9 cellular contexts compared by ENCODE assay signal in the genomic region with DNA sequence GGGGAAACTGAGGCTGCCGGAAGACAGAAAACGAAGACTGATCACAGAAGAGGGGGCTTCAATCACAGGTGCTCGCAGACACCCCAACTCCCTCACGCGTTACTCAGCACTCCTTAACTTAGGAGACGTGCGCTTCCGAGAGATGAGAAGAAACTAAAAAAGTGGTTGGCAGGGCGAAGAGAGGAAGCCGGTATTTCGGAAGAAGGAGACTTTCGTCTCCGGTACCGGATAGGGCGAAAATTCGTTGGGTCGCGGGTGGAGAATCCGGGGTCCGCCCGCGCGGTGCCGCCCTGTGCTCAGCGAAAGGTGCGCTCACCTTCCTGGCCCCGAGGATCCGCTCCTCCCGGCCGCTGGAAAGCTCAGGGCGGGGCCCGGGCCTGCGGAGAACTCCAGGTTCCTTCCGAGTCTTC. TPM values are rescaled to one million over a fixed set of nuclear protein-coding genes. Genes with fewer than 3 reads are reported as not detected.
DNase-seq lines count a peak whose midpoint lies in the region; ATAC-seq and TF ChIP-seq lines count a peak whose summit lies in the region.
"Had no signal": no experiment of that assay in that cellular context is flagged by ENCODE, and none has a peak within 500 bp of the region (broad histone marks: within the 10 kb centered on the region; RNA-seq: fewer than 3 reads in every experiment).

No MANE protein-coding gene starts in this region.

- H3K36me3 ChIP-seq in GM23338 (ENCODE audit: insufficient read depth) = no peaks in the 10 kb centered on the region

- DNase-seq in GM23338 (ENCODE audit: low spot score) (no peak), foreskin fibroblast (peak in 1 of 2 donors; percentile 59), sciatic nerve (ENCODE audit: low spot score) (peak; percentile 58), GM10248 (ENCODE audit: extremely low spot score) (no peak), NCI-H510A treated with DMSO at 0.1 percent for 48 hours (lab: John Stamatoyannopoulos, UW) (no peak), NCI-H2196 (lab: John Stamatoyannopoulos, UW; ENCODE audit: unreplicated experiment) (no peak)
- DNase-seq: foreskin keratinocyte had no signal

- TF ChIP-seq CTCF in GM23338 (conservative IDR thresholded peaks at IDR 0.05; ENCODE audit: low read depth in 2 of 2) (no peak), VCaP (conservative IDR thresholded peaks at IDR 0.05) (no peak), foreskin fibroblast (IDR thresholded peaks at IDR 0.05; ENCODE audit: low read depth, low read length) (no peak), GM10248 (IDR thresholded peaks at IDR 0.05; ENCODE audit: control extremely low read depth, extremely low read depth, low read depth, missing control alignments) (no peak)

- H3K9me2 ChIP-seq in GM23338 (ENCODE audit: insufficient read depth) = no peaks in the 10 kb centered on the region

- no peaks in the 10 kb centered on the region for H3K79me2 ChIP-seq in GM23338 (replicated peaks; ENCODE audit: insufficient read depth)

- peaks cover 32% of the 10 kb centered on the region for H3K4me1 Mint-ChIP-seq in GM23338

- H3K4me2 ChIP-seq in GM23338 = peak overlapping the region; percentile 75

- H4K20me1 ChIP-seq in GM23338 (replicated peaks; ENCODE audit: insufficient read depth) = peaks cover 22% of the 10 kb centered on the region

- H3K4me3 ChIP-seq in GM23338 (peak overlapping the region; percentile 53), foreskin fibroblast (ENCODE audit: low read depth in 1 of 2, low read length in 2 of 2) (peak overlapping the region; percentile 84 to 92)

- H3K27me3 Mint-ChIP-seq in GM23338 (ENCODE audit: insufficient read depth, low read depth, poor library complexity) = peaks cover 89% of the 10 kb centered on the region

- peak overlapping the region; percentile 69 for H3K4me3 Mint-ChIP-seq in GM23338

- CTCF ChIA-PET in GM10248 (lab: Yijun Ruan, JAX) = interaction anchor here (1.3 to 1.6 kb wide), 2 partner anchors 9 to 13 kb away, joined by 4 to 5 read pairs; no protein-coding TSS in a partner anchor

- peaks cover 3% of the 10 kb centered on the region; the same call in 1 of the 3 replicates for H3K36me3 Mint-ChIP-seq in GM23338 (ENCODE audit: low read depth)

- H3K27me3 ChIP-seq in GM23338 (ENCODE audit: insufficient read depth) = peaks cover 100% of the 10 kb centered on the region

- H3F3A ChIP-seq in GM23338 (replicated peaks; ENCODE audit: low read depth) = peaks cover 4% of the 10 kb centered on the region; the same call in 1 of the 2 replicates

- H3K27ac ChIP-seq in GM23338 (ENCODE audit: low read depth) (no peak overlapping the region), VCaP (peak overlapping the region; percentile 86)
- H3K27ac ChIP-seq: foreskin keratinocyte had no signal

- intact Hi-C loops in sciatic nerve (cut with DNase I) = loop anchor here (10.0 kb wide), 2 partner anchors 384 to 684 kb away; no protein-coding TSS in a partner anchor

- H3K27ac Mint-ChIP-seq in GM23338 = no peak overlapping the region

- H2AFZ ChIP-seq in GM23338 = no peak overlapping the region; the same call in 1 of the 2 replicates

- POLR2A ChIA-PET in GM10248 (lab: Yijun Ruan, JAX) = no interaction called here

- peaks cover 15% of the 10 kb centered on the region; the same call in 1 of the 2 replicates for H3K4me1 ChIP-seq in GM23338 (ENCODE audit: insufficient read depth)
- H3K4me1 ChIP-seq: foreskin keratinocyte had no signal

- H3K9me3 Mint-ChIP-seq in GM23338 = peaks cover 11% of the 10 kb centered on the region; the same call in 2 of the 3 replicates

- ATAC-seq in GM23338 (no peak), sciatic nerve (no peak), HG02678 (IDR thresholded peaks at IDR 0.05; ENCODE audit: unreplicated experiment) (no peak)
- ATAC-seq: foreskin keratinocyte had no signal

TF ChIP-seq in GM23338, 12 proteins besides CTCF, POLR2A, EP300 and RAD21:
- TF ChIP-seq, protein P1, sequence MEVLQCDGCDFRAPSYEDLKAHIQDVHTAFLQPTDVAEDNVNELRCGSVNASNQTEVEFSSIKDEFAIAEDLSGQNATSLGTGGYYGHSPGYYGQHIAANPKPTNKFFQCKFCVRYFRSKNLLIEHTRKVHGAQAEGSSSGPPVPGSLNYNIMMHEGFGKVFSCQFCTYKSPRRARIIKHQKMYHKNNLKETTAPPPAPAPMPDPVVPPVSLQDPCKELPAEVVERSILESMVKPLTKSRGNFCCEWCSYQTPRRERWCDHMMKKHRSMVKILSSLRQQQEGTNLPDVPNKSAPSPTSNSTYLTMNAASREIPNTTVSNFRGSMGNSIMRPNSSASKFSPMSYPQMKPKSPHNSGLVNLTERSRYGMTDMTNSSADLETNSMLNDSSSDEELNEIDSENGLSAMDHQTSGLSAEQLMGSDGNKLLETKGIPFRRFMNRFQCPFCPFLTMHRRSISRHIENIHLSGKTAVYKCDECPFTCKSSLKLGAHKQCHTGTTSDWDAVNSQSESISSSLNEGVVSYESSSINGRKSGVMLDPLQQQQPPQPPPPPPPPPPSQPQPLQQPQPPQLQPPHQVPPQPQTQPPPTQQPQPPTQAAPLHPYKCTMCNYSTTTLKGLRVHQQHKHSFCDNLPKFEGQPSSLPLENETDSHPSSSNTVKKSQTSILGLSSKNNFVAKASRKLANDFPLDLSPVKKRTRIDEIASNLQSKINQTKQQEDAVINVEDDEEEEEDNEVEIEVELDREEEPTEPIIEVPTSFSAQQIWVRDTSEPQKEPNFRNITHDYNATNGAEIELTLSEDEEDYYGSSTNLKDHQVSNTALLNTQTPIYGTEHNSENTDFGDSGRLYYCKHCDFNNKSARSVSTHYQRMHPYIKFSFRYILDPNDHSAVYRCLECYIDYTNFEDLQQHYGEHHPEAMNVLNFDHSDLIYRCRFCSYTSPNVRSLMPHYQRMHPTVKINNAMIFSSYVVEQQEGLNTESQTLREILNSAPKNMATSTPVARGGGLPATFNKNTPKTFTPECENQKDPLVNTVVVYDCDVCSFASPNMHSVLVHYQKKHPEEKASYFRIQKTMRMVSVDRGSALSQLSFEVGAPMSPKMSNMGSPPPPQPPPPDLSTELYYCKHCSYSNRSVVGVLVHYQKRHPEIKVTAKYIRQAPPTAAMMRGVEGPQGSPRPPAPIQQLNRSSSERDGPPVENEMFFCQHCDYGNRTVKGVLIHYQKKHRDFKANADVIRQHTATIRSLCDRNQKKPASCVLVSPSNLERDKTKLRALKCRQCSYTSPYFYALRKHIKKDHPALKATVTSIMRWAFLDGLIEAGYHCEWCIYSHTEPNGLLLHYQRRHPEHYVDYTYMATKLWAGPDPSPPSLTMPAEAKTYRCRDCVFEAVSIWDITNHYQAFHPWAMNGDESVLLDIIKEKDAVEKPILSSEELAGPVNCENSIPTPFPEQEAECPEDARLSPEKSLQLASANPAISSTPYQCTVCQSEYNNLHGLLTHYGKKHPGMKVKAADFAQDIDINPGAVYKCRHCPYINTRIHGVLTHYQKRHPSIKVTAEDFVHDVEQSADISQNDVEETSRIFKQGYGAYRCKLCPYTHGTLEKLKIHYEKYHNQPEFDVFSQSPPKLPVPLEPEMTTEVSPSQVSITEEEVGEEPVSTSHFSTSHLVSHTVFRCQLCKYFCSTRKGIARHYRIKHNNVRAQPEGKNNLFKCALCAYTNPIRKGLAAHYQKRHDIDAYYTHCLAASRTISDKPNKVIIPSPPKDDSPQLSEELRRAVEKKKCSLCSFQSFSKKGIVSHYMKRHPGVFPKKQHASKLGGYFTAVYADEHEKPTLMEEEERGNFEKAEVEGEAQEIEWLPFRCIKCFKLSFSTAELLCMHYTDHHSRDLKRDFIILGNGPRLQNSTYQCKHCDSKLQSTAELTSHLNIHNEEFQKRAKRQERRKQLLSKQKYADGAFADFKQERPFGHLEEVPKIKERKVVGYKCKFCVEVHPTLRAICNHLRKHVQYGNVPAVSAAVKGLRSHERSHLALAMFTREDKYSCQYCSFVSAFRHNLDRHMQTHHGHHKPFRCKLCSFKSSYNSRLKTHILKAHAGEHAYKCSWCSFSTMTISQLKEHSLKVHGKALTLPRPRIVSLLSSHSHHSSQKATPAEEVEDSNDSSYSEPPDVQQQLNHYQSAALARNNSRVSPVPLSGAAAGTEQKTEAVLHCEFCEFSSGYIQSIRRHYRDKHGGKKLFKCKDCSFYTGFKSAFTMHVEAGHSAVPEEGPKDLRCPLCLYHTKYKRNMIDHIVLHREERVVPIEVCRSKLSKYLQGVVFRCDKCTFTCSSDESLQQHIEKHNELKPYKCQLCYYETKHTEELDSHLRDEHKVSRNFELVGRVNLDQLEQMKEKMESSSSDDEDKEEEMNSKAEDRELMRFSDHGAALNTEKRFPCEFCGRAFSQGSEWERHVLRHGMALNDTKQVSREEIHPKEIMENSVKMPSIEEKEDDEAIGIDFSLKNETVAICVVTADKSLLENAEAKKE (CRISPR knock-in tag; IDR thresholded peaks at IDR 0.05) = no peak
- TF ChIP-seq STAT1 (IDR thresholded peaks at IDR 0.05; ENCODE audit: unreplicated experiment) (no peak), EZH2phosphoT487 (IDR thresholded peaks at IDR 0.05; ENCODE audit: unreplicated experiment) (peak; percentile 74), EZH2 (IDR thresholded peaks at IDR 0.05; ENCODE audit: low read depth, unreplicated experiment) (peak; percentile 95)

RNA-seq across cellular contexts. Expression of gene TBX2, which starts 0.9 kb away (rescaled TPM):
- total RNA-seq in GM23338 (2014; rRNA removed; shearing (Covaris generic)) = not detected in 2 replicates
- polyA plus RNA-seq in GM23338 (2016; fragmentation: Nextera tagmentation; extraction: Ambion mirVana) = 0.10 TPM in 1 of 2 replicates, not detected in the other
- total RNA-seq in sciatic nerve = 42.4 TPM
- total RNA-seq: foreskin keratinocyte had no signal
- polyA plus RNA-seq: foreskin keratinocyte had no signal

RNA-seq across cellular contexts. Expression of gene TBX4, which starts 53.5 kb away (rescaled TPM):
- total RNA-seq in GM23338 (2014; rRNA removed; shearing (Covaris generic)) = not detected in 2 replicates
- polyA plus RNA-seq in GM23338 (2016; fragmentation: Nextera tagmentation; extraction: Ambion mirVana) = not detected in 2 replicates
- not detected for total RNA-seq in sciatic nerve
- total RNA-seq: foreskin keratinocyte had no signal

Comparison
In these comparisons a context has a peak if more than half of its experiments do, and no peak if none do; other contexts are left out.
1. RNA of gene TBX2, which starts 0.9 kb away (total RNA-seq): 42.4 TPM in sciatic nerve (single experiment); not detected in GM23338; every median in the first group is over 10 times any median in the second.